ENCODE assay signal across 17 cellular contexts in the genomic region with DNA sequence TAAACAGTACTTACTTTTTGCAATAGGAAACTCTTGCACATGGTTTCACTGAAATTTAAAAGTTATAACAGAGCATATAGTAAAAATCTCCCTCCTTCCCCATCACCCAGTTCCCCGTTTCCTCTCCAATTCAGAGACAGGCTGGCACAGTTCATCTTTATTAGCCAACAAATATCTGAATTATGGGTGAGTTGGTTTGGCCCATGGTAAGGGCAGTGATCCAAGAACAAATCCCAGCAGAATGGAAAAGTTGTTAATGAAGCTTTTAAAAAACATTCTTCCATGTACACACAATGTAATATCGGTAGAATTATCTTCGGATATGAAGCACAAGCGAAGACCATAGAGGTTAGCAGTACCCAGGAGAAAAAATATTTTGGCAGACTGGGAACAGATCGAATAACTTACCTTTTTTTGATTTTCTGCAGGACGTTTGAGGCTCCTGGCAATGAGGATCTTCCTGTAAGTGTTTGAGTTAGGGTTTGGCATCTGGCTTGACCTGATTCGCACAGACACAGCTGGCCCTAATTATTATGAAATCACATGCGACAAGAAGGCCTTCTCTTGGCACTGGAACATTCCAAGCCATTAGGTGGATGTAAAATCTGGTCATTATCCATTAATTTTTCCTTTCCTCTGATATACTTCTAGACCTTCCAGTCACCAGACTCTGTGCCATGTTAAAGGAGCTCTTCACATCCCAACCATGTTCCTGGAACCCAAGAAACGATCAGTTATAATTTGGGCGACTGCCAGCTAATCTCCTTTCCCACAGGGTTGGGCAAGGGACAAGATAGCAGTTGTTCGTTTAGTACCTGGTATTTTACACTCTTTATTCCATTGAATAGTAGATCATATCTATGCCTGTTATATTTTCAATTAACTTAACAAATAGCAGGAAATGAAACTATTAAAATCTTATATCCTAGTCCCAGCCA.
DNase-seq lines count a peak whose midpoint lies in the region; ATAC-seq and TF ChIP-seq lines count a peak whose summit lies in the region.
"Had no signal": no experiment of that assay in that cellular context is flagged by ENCODE, and none has a peak within 500 bp of the region (broad histone marks: within the 10 kb centered on the region; RNA-seq: fewer than 3 reads in every experiment).

No MANE protein-coding gene starts in this region.

- no peaks in the 10 kb centered on the region for H3K36me3 Mint-ChIP-seq in CD14-positive monocyte
- no peaks in the 10 kb centered on the region for H3K36me3 Mint-ChIP-seq in activated T-cell treated with anti-CD3 and anti-CD28 coated beads, Interleukin-2, amount 50 U/mL, for 72 hours (ENCODE audit: insufficient read depth in 2 of 2)

- ATAC-seq in sciatic nerve (peak; percentile 78), HG02610 (IDR thresholded peaks at IDR 0.05; ENCODE audit: unreplicated experiment) (no peak), GM21737 (IDR thresholded peaks at IDR 0.05; ENCODE audit: unreplicated experiment) (no peak)
- no peak for ATAC-seq in activated T-cell treated with anti-CD3 and anti-CD28 coated beads, Interleukin-2, amount 50 U/mL, for 72 hours (replicated peaks in 1 of 2)
- ATAC-seq: activated naive CD8-positive, alpha-beta T cell treated with anti-CD3 and anti-CD28 coated beads, Interleukin-2, amount 50 U/mL, for 24 hours; T-helper 17 cell had no signal

- H3K4me3 Mint-ChIP-seq in CD14-positive monocyte: no peak overlapping the region
- no peak overlapping the region for H3K4me3 Mint-ChIP-seq in activated T-cell treated with anti-CD3 and anti-CD28 coated beads, Interleukin-2, amount 50 U/mL, for 72 hours
- H3K4me3 Mint-ChIP-seq: activated naive CD8-positive, alpha-beta T cell treated with anti-CD3 and anti-CD28 coated beads, Interleukin-2, amount 50 U/mL, for 24 hours; T-helper 17 cell had no signal

- peaks cover 0 to 2% (median 0%) of the 10 kb centered on the region in 3 donors for H3K27me3 Mint-ChIP-seq in CD14-positive monocyte (ENCODE audit: low read depth in 3 of 3)
- peaks cover 11% of the 10 kb centered on the region for H3K27me3 Mint-ChIP-seq in activated T-cell treated with anti-CD3 and anti-CD28 coated beads, Interleukin-2, amount 50 U/mL, for 72 hours (ENCODE audit: low read depth)
- H3K27me3 Mint-ChIP-seq: T-helper 17 cell had no signal

- peaks cover 0 to 2% (median 0%) of the 10 kb centered on the region in 7 donors for H3K9me3 Mint-ChIP-seq in CD14-positive monocyte
- no peaks in the 10 kb centered on the region for H3K9me3 Mint-ChIP-seq in activated T-cell treated with anti-CD3 and anti-CD28 coated beads, Interleukin-2, amount 50 U/mL, for 72 hours
- H3K9me3 Mint-ChIP-seq: activated naive CD8-positive, alpha-beta T cell treated with anti-CD3 and anti-CD28 coated beads, Interleukin-2, amount 50 U/mL, for 24 hours had no signal

- intact Hi-C loops in sciatic nerve (cut with DNase I): no loop called here
- intact Hi-C loops in CD14-positive monocyte (cut with micrococcal nuclease): no loop called here

- no peak overlapping the region for H3K27ac Mint-ChIP-seq in CD14-positive monocyte
- H3K27ac Mint-ChIP-seq in activated T-cell treated with anti-CD3 and anti-CD28 coated beads, Interleukin-2, amount 50 U/mL, for 72 hours: no peak overlapping the region
- H3K27ac Mint-ChIP-seq: activated naive CD8-positive, alpha-beta T cell treated with anti-CD3 and anti-CD28 coated beads, Interleukin-2, amount 50 U/mL, for 24 hours; T-helper 17 cell had no signal

- H3K4me1 Mint-ChIP-seq in CD14-positive monocyte: no peaks in the 10 kb centered on the region
- H3K4me1 Mint-ChIP-seq in activated T-cell treated with anti-CD3 and anti-CD28 coated beads, Interleukin-2, amount 50 U/mL, for 72 hours (ENCODE audit: low read depth): peaks cover 10% of the 10 kb centered on the region
- H3K4me1 Mint-ChIP-seq: T-helper 17 cell had no signal

- TF ChIP-seq CTCF in coronary artery (IDR thresholded peaks at IDR 0.05): no peak
- TF ChIP-seq CTCF in CD14-positive monocyte (IDR thresholded peaks at IDR 0.05): no peak

- peak overlapping the region; percentile 10 for H3K4me3 ChIP-seq in coronary artery
- H3K4me3 ChIP-seq: Peyer's patch, upper lobe of left lung had no signal

- peak overlapping the region; percentile 59 to 83 for H3K27ac ChIP-seq in coronary artery
- H3K27ac ChIP-seq: Peyer's patch had no signal

- DNase-seq in EH (ENCODE audit: low read depth) (peak; percentile 63), NCI-H446 (lab: John Stamatoyannopoulos, UW) (peak; percentile 28 to 65), coronary artery (ENCODE audit: low spot score) (no peak), sciatic nerve (ENCODE audit: low spot score) (no peak), CD14-positive monocyte (ENCODE audit: low spot score) (no peak)
- DNase-seq in activated T-cell treated with anti-CD3 and anti-CD28 coated beads, Interleukin-2, amount 50 U/mL, for 72 hours: no peak
- DNase-seq: activated CD4-positive, alpha-beta T cell treated with anti-CD3 and anti-CD28 coated beads for 1 hour; activated naive CD8-positive, alpha-beta T cell treated with anti-CD3 and anti-CD28 coated beads, Interleukin-2, amount 50 U/mL, for 24 hours; activated T-cell treated with anti-CD3 and anti-CD28 coated beads for 4 hours; C1 segment of cervical spinal cord; islet precursor cell; Peyer's patch; posterior cingulate gyrus; T-helper 17 cell; upper lobe of left lung had no signal

Comparison
In these comparisons a context has a peak if more than half of its experiments do, and no peak if none do; other contexts are left out.
1. DNase-seq: peak in EH (single experiment) and NCI-H446 (2 of 2); none in coronary artery (single experiment), sciatic nerve (single experiment), CD14-positive monocyte (single experiment) and activated T-cell treated with anti-CD3 and anti-CD28 coated beads, Interleukin-2, amount 50 U/mL, for 72 hours (0 of 2).